ENCODE assay signal across 23 cellular contexts in genomic region chr13:95182570-95183285, GRCh38.
DNase-seq lines count a peak whose midpoint lies in the region; ATAC-seq, FAIRE-seq and TF ChIP-seq lines count a peak whose summit lies in the region.
"Had no signal": no experiment of that assay in that cellular context is flagged by ENCODE, and none has a peak within 500 bp of the region (broad histone marks: within the 10 kb centered on the region; RNA-seq: fewer than 3 reads in every experiment).

No MANE protein-coding gene starts in this region.

- no peaks in the 10 kb centered on the region for H3K27me3 ChIP-seq in effector memory CD4-positive, alpha-beta T cell (replicated peaks; ENCODE audit: control insufficient read depth, insufficient read depth, low read length, poor library complexity, severe bottlenecking)
- H3K27me3 ChIP-seq: ovary, Peyer's patch had no signal

- no peak overlapping the region for H3K27ac ChIP-seq in effector memory CD4-positive, alpha-beta T cell (ENCODE audit: insufficient read depth, low read length, poor library complexity, severe bottlenecking)
- H3K27ac ChIP-seq: GM23248, KMS-11, ovary, Peyer's patch had no signal

- no peak for TF ChIP-seq POLR2A in GM12892 (IDR thresholded peaks at IDR 0.05; ENCODE audit: low read depth, low read length)

- FAIRE-seq in GM12892 (lab: Jason Lieb, UNC), result no peak

- H3K4me3 ChIP-seq in effector memory CD4-positive, alpha-beta T cell (ENCODE audit: insufficient read depth, low read depth, low read length, poor library complexity, severe bottlenecking), result no peak overlapping the region
- H3K4me3 ChIP-seq: GM23248, ovary, Peyer's patch had no signal

- no peaks in the 10 kb centered on the region for H3K36me3 ChIP-seq in effector memory CD4-positive, alpha-beta T cell (ENCODE audit: control insufficient read depth, insufficient read depth, low read length)
- H3K36me3 ChIP-seq: ovary had no signal

- no peaks in the 10 kb centered on the region for H3K9me3 ChIP-seq in effector memory CD4-positive, alpha-beta T cell (ENCODE audit: control insufficient read depth, low read length)
- H3K9me3 ChIP-seq: ovary, Peyer's patch had no signal

- intact Hi-C loops in posterior vena cava (cut with DNase I), result no loop called here

- DNase-seq in GM12892 (ENCODE audit: insufficient read length) (peak; percentile 21), OCI-M1 (lab: John Stamatoyannopoulos, UW) (peak; percentile 48), posterior vena cava (ENCODE audit: low spot score) (no peak), T1000 (lab: John Stamatoyannopoulos, UW) (no peak)
- no peak for DNase-seq in effector memory CD4-positive, alpha-beta T cell
- DNase-seq: activated CD4-positive, alpha-beta T cell treated with anti-CD3 and anti-CD28 coated beads, Interleukin-2, amount 50 U/mL, for 1 hour; activated naive CD8-positive, alpha-beta T cell treated with anti-CD3 and anti-CD28 coated beads, Interleukin-2, amount 10 ng/mL, durations not matched to agents 7 days and 5 days; activated T-cell treated with anti-CD3 and anti-CD28 coated beads, Interleukin-2, amount 50 U/mL, for 4 hours; dermis blood vessel endothelial cell; erythroblast; glutamatergic neuron; GM23248; NCI-H1105; NCI-H2171; NCI-H774; ovary; Peyer's patch; stimulated activated CD4-positive, alpha-beta T cell treated with anti-CD3 and anti-CD28 coated beads, Interleukin-4, amount 100 ng/mL, for 1 hour; stimulated activated CD8-positive, alpha-beta memory T cell treated with anti-CD3 and anti-CD28 coated beads, Interleukin-4, amount 100 ng/mL, for 48 hours had no signal

- ATAC-seq in GM21360 (IDR thresholded peaks at IDR 0.05; ENCODE audit: unreplicated experiment), result peak; percentile 47
- ATAC-seq in HG02870 (IDR thresholded peaks at IDR 0.05; ENCODE audit: unreplicated experiment), result peak; percentile 40
- no peak for ATAC-seq in HG02623 (IDR thresholded peaks at IDR 0.05; ENCODE audit: unreplicated experiment)
- ATAC-seq: activated T-cell treated with anti-CD3 and anti-CD28 coated beads, Interleukin-2, amount 50 U/mL, for 4 hours had no signal

- peaks cover 14% of the 10 kb centered on the region for H3K4me1 ChIP-seq in effector memory CD4-positive, alpha-beta T cell (ENCODE audit: control insufficient read depth, insufficient read depth, low read length, poor library complexity, severe bottlenecking)

Comparison
In these comparisons a context has a peak if more than half of its experiments do, and no peak if none do; other contexts are left out.
1. DNase-seq: peak in GM12892 (single experiment) and OCI-M1 (single experiment); none in effector memory CD4-positive, alpha-beta T cell (0 of 3), posterior vena cava (single experiment) and T1000 (single experiment).